Comparison of ENCODE assay signal across 33 cellular contexts in the genomic region with DNA sequence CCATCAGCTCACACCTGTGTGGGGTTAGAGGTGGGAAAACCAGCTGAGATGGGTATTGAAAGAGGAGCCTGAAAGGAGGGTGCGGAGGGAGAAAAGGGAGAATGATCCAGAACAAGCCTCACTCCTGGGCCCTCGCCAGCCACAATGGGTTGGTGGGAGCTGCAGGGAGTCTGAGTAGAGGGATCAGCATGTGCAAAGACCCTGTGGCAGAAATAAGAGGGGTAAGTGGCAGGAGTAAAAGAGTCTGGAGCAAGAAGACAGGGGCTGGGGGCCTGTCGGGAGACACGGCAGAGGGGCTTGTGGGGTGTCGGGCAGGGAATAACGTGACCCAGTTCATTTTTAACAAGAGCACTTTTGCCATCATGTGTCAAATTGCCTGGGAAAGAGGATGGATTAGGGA. TPM values are rescaled to one million over a fixed set of nuclear protein-coding genes. Genes with fewer than 3 reads are reported as not detected.
"Had no signal": no experiment of that assay in that cellular context is flagged by ENCODE, and none has a peak within 500 bp of the region (broad histone marks: within the 10 kb centered on the region; RNA-seq: fewer than 3 reads in every experiment).

No MANE protein-coding gene starts in this region.

- H3K36me3 Mint-ChIP-seq: mesothelial cell of epicardium, naive B cell had no signal

- H3K4me3 ChIP-seq: coronary artery, dorsolateral prefrontal cortex, esophagus squamous epithelium, gastrocnemius medialis, heart right ventricle, left ventricle myocardium inferior, lower lobe of right lung, mucosa of descending colon had no signal

- DNase-seq: dermis blood vessel endothelial cell; dorsolateral prefrontal cortex; effector CD4-positive, alpha-beta T cell; effector memory CD4-positive, alpha-beta T cell; erythroblast; esophagus squamous epithelium; foreskin fibroblast; foreskin melanocyte; gastrocnemius medialis; glutamatergic neuron; head of caudate nucleus; heart right ventricle; hippocampal formation; kidney glomerular epithelial cell; left colon; left ventricle myocardium inferior; lower lobe of right lung; mesenchymal stem cell; naive B cell had no signal

- FAIRE-seq: colon, islet of Langerhans, keratinocyte had no signal

- H3K4me1 ChIP-seq: esophagus squamous epithelium, gastrocnemius medialis, heart right ventricle, left ventricle myocardium inferior, lower lobe of right lung had no signal

- H3K4me1 Mint-ChIP-seq: mesothelial cell of epicardium had no signal

- ATAC-seq: esophagus mucosa, gastrocnemius medialis, heart right ventricle, left lobe of liver, lower lobe of right lung had no signal

- H3K9me3 Mint-ChIP-seq: mesothelial cell of epicardium had no signal

- H3K27ac ChIP-seq: coronary artery, dorsolateral prefrontal cortex, epithelial cell of prostate, esophagus squamous epithelium, gastrocnemius medialis, heart right ventricle, left ventricle myocardium inferior, lower lobe of right lung had no signal

- H3K27ac Mint-ChIP-seq: mesothelial cell of epicardium had no signal

- H3K9me3 ChIP-seq: esophagus squamous epithelium, gastrocnemius medialis, heart right ventricle, left ventricle myocardium inferior, lower lobe of right lung, mucosa of descending colon had no signal

- H3K36me3 ChIP-seq: esophagus squamous epithelium, gastrocnemius medialis, heart right ventricle, left ventricle myocardium inferior, lower lobe of right lung had no signal

- H3K4me3 Mint-ChIP-seq: mesothelial cell of epicardium had no signal

RNA-seq across cellular contexts. Expression of a gene that starts 34.0 kb away (rescaled TPM):
- total RNA-seq: dermis blood vessel endothelial cell, esophagus squamous epithelium, gastrocnemius medialis, glomerular endothelial cell, heart right ventricle, left lobe of liver, liver, lung microvascular endothelial cell, mesenteric fat pad, myocyte had no signal
- polyA plus RNA-seq: heart right ventricle, keratinocyte, liver had no signal
